9 cellular contexts compared by ENCODE assay signal in genomic region chr22:22210375-22210774, GRCh38. TPM values are rescaled to one million over a fixed set of nuclear protein-coding genes. Genes with fewer than 3 reads are reported as not detected.
DNase-seq lines count a peak whose midpoint lies in the region; ATAC-seq and TF ChIP-seq lines count a peak whose summit lies in the region.
"Had no signal": no experiment of that assay in that cellular context is flagged by ENCODE, and none has a peak within 500 bp of the region (broad histone marks: within the 10 kb centered on the region; RNA-seq: fewer than 3 reads in every experiment).

No MANE protein-coding gene starts in this region.

- H3K9me3 Mint-ChIP-seq in activated naive CD8-positive, alpha-beta T cell treated with anti-CD3 and anti-CD28 coated beads for 36 hours = no peaks in the 10 kb centered on the region

- intact Hi-C loops in Panc1 (cut with micrococcal nuclease; ENCODE audit: unreplicated experiment) (no loop called here), right cardiac atrium (cut with DNase I) (no loop called here)

- no peak for TF ChIP-seq CTCF in Panc1 (IDR thresholded peaks at IDR 0.05)

- in situ Hi-C loops in Panc1 (cut with HindIII; ENCODE audit: low pct_unique_long_range_greater_than_20kb, low sequenced_read_pairs) = no loop called here

- no peaks in the 10 kb centered on the region for H3K36me3 Mint-ChIP-seq in activated naive CD8-positive, alpha-beta T cell treated with anti-CD3 and anti-CD28 coated beads for 36 hours

- H3K27ac ChIP-seq in Panc1 (ENCODE audit: low read length) (no peak overlapping the region), right cardiac atrium (ENCODE audit: low read length) (no peak overlapping the region)

- no TSS peak for BruUV-seq in Panc1 (replicated peaks; lab: Mats Ljungman, UMichigan)

- H3K27me3 ChIP-seq in Panc1 (ENCODE audit: control insufficient read depth, insufficient read depth, low read length) (no peaks in the 10 kb centered on the region), right cardiac atrium (ENCODE audit: control insufficient read depth, insufficient read depth) (no peaks in the 10 kb centered on the region)

- peak overlapping the region; percentile 93 for H3K27ac Mint-ChIP-seq in activated naive CD8-positive, alpha-beta T cell treated with anti-CD3 and anti-CD28 coated beads for 36 hours

- H3K27me3 Mint-ChIP-seq in activated naive CD8-positive, alpha-beta T cell treated with anti-CD3 and anti-CD28 coated beads for 36 hours = peaks cover 4% of the 10 kb centered on the region

- peak overlapping the region; percentile 18 for H3K4me3 Mint-ChIP-seq in activated naive CD8-positive, alpha-beta T cell treated with anti-CD3 and anti-CD28 coated beads for 36 hours

- CTCF ChIA-PET in Panc1 (lab: Charles Lee) = no interaction called here

- H3K4me1 ChIP-seq in Panc1 (ENCODE audit: control insufficient read depth, insufficient read depth, low read length) (no peaks in the 10 kb centered on the region), right cardiac atrium (ENCODE audit: control insufficient read depth, insufficient read depth, low read length) (no peaks in the 10 kb centered on the region)

- H3K4me1 Mint-ChIP-seq in activated naive CD8-positive, alpha-beta T cell treated with anti-CD3 and anti-CD28 coated beads for 36 hours = peaks cover 33% of the 10 kb centered on the region

- POLR2A ChIA-PET in Panc1 (lab: Charles Lee) = no interaction called here

- peak; percentile 91 for DNase-seq in ELR (ENCODE audit: low read depth)
- peak; percentile 32 for DNase-seq in Panc1 (ENCODE audit: low read depth, low spot score)
- DNase-seq in activated naive CD8-positive, alpha-beta T cell treated with anti-CD3 and anti-CD28 coated beads for 36 hours = peak; percentile 73
- DNase-seq in stimulated activated CD4-positive, alpha-beta T cell treated with anti-CD3 and anti-CD28 coated beads, Interleukin-15, amount 100 ng/mL, for 48 hours (ENCODE audit: low read depth in 2 of 2) = peak; percentile 58 to 61
- DNase-seq in DMS79 treated with DMSO at 0.1 percent for 48 hours (lab: John Stamatoyannopoulos, UW) = no peak
- no peak for DNase-seq in CD1c-positive myeloid dendritic cell (ENCODE audit: extremely low spot score)
- DNase-seq in C1 segment of cervical spinal cord (lab: John Stamatoyannopoulos, UW) = no peak
- DNase-seq in right cardiac atrium = no peak

- no peaks in the 10 kb centered on the region for H3K9me3 ChIP-seq in Panc1 (ENCODE audit: control insufficient read depth, insufficient read depth, low read depth, low read length)
- H3K9me3 ChIP-seq in right cardiac atrium (ENCODE audit: control insufficient read depth, low read length) = no peaks in the 10 kb centered on the region

- 51% methylated on average over 4 of the region's 4 CpGs for WGBS in right cardiac atrium

- H3K4me3 ChIP-seq in Panc1 (ENCODE audit: low read depth in 2 of 2, low read length in 2 of 2) (no peak overlapping the region), right cardiac atrium (ENCODE audit: low read length) (no peak overlapping the region)

- no peaks in the 10 kb centered on the region for H3K36me3 ChIP-seq in Panc1 (ENCODE audit: control insufficient read depth, insufficient read depth, low read length)

- ATAC-seq in Panc1 = no peak; the same call in 1 of the 2 replicates
- ATAC-seq in right cardiac atrium = no peak

RNA-seq across cellular contexts. Expression of gene VPREB1, which starts 34.2 kb away (rescaled TPM):
- total RNA-seq in Panc1 (2021; ENCODE audit: unreplicated experiment) (not detected), right cardiac atrium (not detected)
- polyA plus RNA-seq in Panc1 (2012; ENCODE audit: insufficient read length) = not detected
- total RNA-seq in activated naive CD8-positive, alpha-beta T cell treated with anti-CD3 and anti-CD28 coated beads for 36 hours = not detected
- not detected for polyA plus RNA-seq in right cardiac atrium
- total RNA-seq: T-helper 1 cell treated with Interleukin-12 subunit alpha and Interleukin-12 subunit beta and Interleukin-4 antibody, amounts not matched to agents 30 ng/mL and 1 ng/mL, for 36 hours had no signal

Comparison
In these comparisons a context has a peak if more than half of its experiments do, and no peak if none do; other contexts are left out.
1. DNase-seq: peak in ELR (single experiment), Panc1 (single experiment), activated naive CD8-positive, alpha-beta T cell treated with anti-CD3 and anti-CD28 coated beads for 36 hours (single experiment) and stimulated activated CD4-positive, alpha-beta T cell treated with anti-CD3 and anti-CD28 coated beads, Interleukin-15, amount 100 ng/mL, for 48 hours (2 of 2); none in DMS79 treated with DMSO at 0.1 percent for 48 hours (single experiment), CD1c-positive myeloid dendritic cell (single experiment), C1 segment of cervical spinal cord (0 of 14) and right cardiac atrium (0 of 3).